8 cellular contexts compared by ENCODE assay signal in genomic region chr9:96218821-96219614, GRCh38.
DNase-seq lines count a peak whose midpoint lies in the region; ATAC-seq and TF ChIP-seq lines count a peak whose summit lies in the region.

No MANE protein-coding gene starts in this region.

- H3K4me3 ChIP-seq in ascending aorta (peak overlapping the region; percentile 34 to 48), left lung (peak overlapping the region in 1 of 2 donors; percentile 7), thyroid gland (replicated peaks in 1 of 3) (peak overlapping the region in 1 of 3 donors; percentile 18)

- H3K4me1 ChIP-seq in ascending aorta (peaks cover 0 to 16% of the 10 kb centered on the region in 2 donors), left lung (peaks cover 6 to 11% of the 10 kb centered on the region in 2 donors), thyroid gland (peaks cover 20 to 21% of the 10 kb centered on the region in 2 donors)

- WGBS in thyroid gland, 2 donors, result 52 to 77% methylated on average over 18 to 55 of the region's 71 CpGs

- H3K27me3 ChIP-seq in ascending aorta (no peaks in the 10 kb centered on the region), left lung (peaks cover 0 to 70% of the 10 kb centered on the region in 2 donors), thyroid gland (no peaks in the 10 kb centered on the region)

- H3K27ac ChIP-seq in ascending aorta (no peak overlapping the region), left lung (no peak overlapping the region), thyroid gland (peak overlapping the region; percentile 43 to 77 (median 76))

- peaks cover 29% of the 10 kb centered on the region for H3K27me3 Mint-ChIP-seq in activated naive CD4-positive, alpha-beta T cell treated with anti-CD3 and anti-CD28 coated beads, Interleukin-2, amount 50 U/mL, for 24 hours

- intact Hi-C loops in ascending aorta (cut with DNase I), result loop anchor here (1.0 to 5.0 kb wide), 3 partner anchors 157 to 493 kb away; partner anchors contain the start of gene ERCC6L2
- intact Hi-C loops in left lung (cut with DNase I), result loop anchor here in 1 of 2 donors (10.0 kb wide), 1 partner anchor 494 kb away; no protein-coding TSS in a partner anchor
- intact Hi-C loops in thyroid gland (cut with DNase I), result loop anchor here (5.0 kb wide), 1 partner anchor 492 kb away; no protein-coding TSS in a partner anchor

- TF ChIP-seq CTCF in ascending aorta (IDR thresholded peaks at IDR 0.05) (no peak), left lung (IDR thresholded peaks at IDR 0.05) (no peak), thyroid gland (IDR thresholded peaks at IDR 0.05) (no peak)

- ATAC-seq in left lung (peak; percentile 2), GM18517 (IDR thresholded peaks at IDR 0.05; ENCODE audit: unreplicated experiment) (no peak)

- H3K4me3 Mint-ChIP-seq in activated naive CD4-positive, alpha-beta T cell treated with anti-CD3 and anti-CD28 coated beads, Interleukin-2, amount 50 U/mL, for 24 hours, result peak overlapping the region; percentile 79

- H3K4me1 Mint-ChIP-seq in activated naive CD4-positive, alpha-beta T cell treated with anti-CD3 and anti-CD28 coated beads, Interleukin-2, amount 50 U/mL, for 24 hours, result peaks cover 12% of the 10 kb centered on the region

- no peak overlapping the region for H3K27ac Mint-ChIP-seq in activated naive CD4-positive, alpha-beta T cell treated with anti-CD3 and anti-CD28 coated beads, Interleukin-2, amount 50 U/mL, for 24 hours

- no peak for TF ChIP-seq POLR2A in thyroid gland (IDR thresholded peaks at IDR 0.05)

- no peaks in the 10 kb centered on the region for H3K9me3 ChIP-seq in ascending aorta
- H3K9me3 ChIP-seq in left lung, result peaks cover 0 to 2% of the 10 kb centered on the region in 2 donors
- no peaks in the 10 kb centered on the region for H3K9me3 ChIP-seq in thyroid gland

- no peak for DNase-seq in activated naive CD4-positive, alpha-beta T cell treated with anti-CD3 and anti-CD28 coated beads, Interleukin-2, amount 50 U/mL, for 16 hours
- no peak for DNase-seq in ascending aorta (ENCODE audit: low spot score in 2 of 2)
- peak in 1 of 2 donors; percentile 78 for DNase-seq in left lung
- DNase-seq in thyroid gland, result peak; percentile 13 to 50
- DNase-seq in NCI-H2196 treated with DMSO at 0.1 percent for 48 hours (lab: John Stamatoyannopoulos, UW; ENCODE audit: unreplicated experiment), result no peak
- no peak for DNase-seq in pons (ENCODE audit: low spot score)

- H3K36me3 Mint-ChIP-seq in activated naive CD4-positive, alpha-beta T cell treated with anti-CD3 and anti-CD28 coated beads, Interleukin-2, amount 50 U/mL, for 24 hours, result peaks cover 4% of the 10 kb centered on the region

- H3K9me3 Mint-ChIP-seq in activated naive CD4-positive, alpha-beta T cell treated with anti-CD3 and anti-CD28 coated beads, Interleukin-2, amount 50 U/mL, for 24 hours, result peaks cover 7% of the 10 kb centered on the region

- H3K36me3 ChIP-seq in ascending aorta, result no peaks in the 10 kb centered on the region
- no peaks in the 10 kb centered on the region for H3K36me3 ChIP-seq in left lung
- H3K36me3 ChIP-seq in thyroid gland, result no peaks in the 10 kb centered on the region

Comparison
In these comparisons a context has a peak if more than half of its experiments do, and no peak if none do; other contexts are left out.
1. DNase-seq: peak in thyroid gland (2 of 2); none in activated naive CD4-positive, alpha-beta T cell treated with anti-CD3 and anti-CD28 coated beads, Interleukin-2, amount 50 U/mL, for 16 hours (single experiment), ascending aorta (0 of 2), NCI-H2196 treated with DMSO at 0.1 percent for 48 hours (single experiment) and pons (single experiment).
2. H3K27ac ChIP-seq: peak in thyroid gland (3 of 3); none in ascending aorta (0 of 2) and left lung (0 of 2).